11 cellular contexts compared by ENCODE assay signal in genomic region chr18:55988537-55988936, GRCh38.
DNase-seq lines count a peak whose midpoint lies in the region; ATAC-seq and TF ChIP-seq lines count a peak whose summit lies in the region.
"Had no signal": no experiment of that assay in that cellular context is flagged by ENCODE, and none has a peak within 500 bp of the region (broad histone marks: within the 10 kb centered on the region; RNA-seq: fewer than 3 reads in every experiment).

No MANE protein-coding gene starts in this region.

- no peak overlapping the region for H3K4me3 Mint-ChIP-seq in activated naive CD8-positive, alpha-beta T cell treated with anti-CD3 and anti-CD28 coated beads, Interleukin-2, amount 50 U/mL, for 24 hours
- H3K4me3 Mint-ChIP-seq: activated naive CD8-positive, alpha-beta T cell treated with anti-CD3 and anti-CD28 coated beads, Interleukin-2, amount 10 ng/mL, durations not matched to agents 7 days and 5 days had no signal

- H3K4me1 ChIP-seq in psoas muscle = peaks cover 4% of the 10 kb centered on the region
- H3K4me1 ChIP-seq: BE2C had no signal

- no peaks in the 10 kb centered on the region for H3K36me3 Mint-ChIP-seq in activated naive CD8-positive, alpha-beta T cell treated with anti-CD3 and anti-CD28 coated beads, Interleukin-2, amount 50 U/mL, for 24 hours (ENCODE audit: low read depth)
- H3K36me3 Mint-ChIP-seq: activated naive CD8-positive, alpha-beta T cell treated with anti-CD3 and anti-CD28 coated beads, Interleukin-2, amount 10 ng/mL, durations not matched to agents 7 days and 5 days had no signal

- DNase-seq in EH (ENCODE audit: low read depth) = peak; percentile 65
- DNase-seq in RPMI7951 (ENCODE audit: low read depth) = peak; percentile 76
- DNase-seq in glomerular endothelial cell (ENCODE audit: extremely low read depth, low read depth, low spot score) = peak; percentile 88
- no peak for DNase-seq in psoas muscle
- no peak for DNase-seq in activated naive CD8-positive, alpha-beta T cell treated with anti-CD3 and anti-CD28 coated beads, Interleukin-2, amount 50 U/mL, for 24 hours
- DNase-seq in UCSD-AML1 (lab: John Stamatoyannopoulos, UW; ENCODE audit: unreplicated experiment) = no peak
- DNase-seq in amniotic stem cell (lab: John Stamatoyannopoulos, UW) = no peak
- DNase-seq in NCI-H2171 treated with DMSO at 0.1 percent for 48 hours (lab: John Stamatoyannopoulos, UW) = no peak
- DNase-seq: activated naive CD8-positive, alpha-beta T cell treated with anti-CD3 and anti-CD28 coated beads, Interleukin-2, amount 10 ng/mL, durations not matched to agents 7 days and 5 days; BE2C; NCI-H524 had no signal

- peak overlapping the region; percentile 7 for H3K27ac ChIP-seq in psoas muscle

- ATAC-seq in psoas muscle = peak in 3 of 4 donors; percentile 25 to 58 (median 45)
- no peak for ATAC-seq in activated naive CD8-positive, alpha-beta T cell treated with anti-CD3 and anti-CD28 coated beads, Interleukin-2, amount 50 U/mL, for 24 hours

- no peak overlapping the region for H3K27ac Mint-ChIP-seq in activated naive CD8-positive, alpha-beta T cell treated with anti-CD3 and anti-CD28 coated beads, Interleukin-2, amount 50 U/mL, for 24 hours
- H3K27ac Mint-ChIP-seq: activated naive CD8-positive, alpha-beta T cell treated with anti-CD3 and anti-CD28 coated beads, Interleukin-2, amount 10 ng/mL, durations not matched to agents 7 days and 5 days had no signal

- peaks cover 25% of the 10 kb centered on the region for H3K9me3 Mint-ChIP-seq in activated naive CD8-positive, alpha-beta T cell treated with anti-CD3 and anti-CD28 coated beads, Interleukin-2, amount 50 U/mL, for 24 hours

- 13 to 17% (median 16%) methylated on average over 2 of the region's 2 CpGs for whole genome bisulfite sequencing in psoas muscle, 3 donors

- no peak overlapping the region for H3K4me3 ChIP-seq in psoas muscle

- H3K4me1 Mint-ChIP-seq in activated naive CD8-positive, alpha-beta T cell treated with anti-CD3 and anti-CD28 coated beads, Interleukin-2, amount 50 U/mL, for 24 hours = no peaks in the 10 kb centered on the region
- H3K4me1 Mint-ChIP-seq: activated naive CD8-positive, alpha-beta T cell treated with anti-CD3 and anti-CD28 coated beads, Interleukin-2, amount 10 ng/mL, durations not matched to agents 7 days and 5 days had no signal

- TF ChIP-seq CTCF in psoas muscle (IDR thresholded peaks at IDR 0.05) = no peak

- H3K27me3 ChIP-seq in psoas muscle (ENCODE audit: insufficient read depth in 3 of 3, low read length in 2 of 3) = no peaks in the 10 kb centered on the region
- H3K27me3 ChIP-seq: BE2C had no signal

- H3K9me3 ChIP-seq in psoas muscle = peaks cover 9% of the 10 kb centered on the region
- H3K9me3 ChIP-seq: BE2C had no signal

- peaks cover 1% of the 10 kb centered on the region for H3K27me3 Mint-ChIP-seq in activated naive CD8-positive, alpha-beta T cell treated with anti-CD3 and anti-CD28 coated beads, Interleukin-2, amount 50 U/mL, for 24 hours
- H3K27me3 Mint-ChIP-seq: activated naive CD8-positive, alpha-beta T cell treated with anti-CD3 and anti-CD28 coated beads, Interleukin-2, amount 10 ng/mL, durations not matched to agents 7 days and 5 days had no signal

- intact Hi-C loops in psoas muscle (cut with DNase I) = no loop called here

- H3K36me3 ChIP-seq in psoas muscle (ENCODE audit: insufficient read depth in 1 of 2, low read depth in 1 of 2) = no peaks in the 10 kb centered on the region
- H3K36me3 ChIP-seq: BE2C had no signal

Comparison
In these comparisons a context has a peak if more than half of its experiments do, and no peak if none do; other contexts are left out.
1. DNase-seq: peak in EH (single experiment), RPMI7951 (single experiment) and glomerular endothelial cell (single experiment); none in psoas muscle (0 of 2), activated naive CD8-positive, alpha-beta T cell treated with anti-CD3 and anti-CD28 coated beads, Interleukin-2, amount 50 U/mL, for 24 hours (single experiment), UCSD-AML1 (single experiment), amniotic stem cell (single experiment) and NCI-H2171 treated with DMSO at 0.1 percent for 48 hours (single experiment).